23 cellular contexts compared by ENCODE assay signal in genomic region chr1:30734106-30734505, GRCh38. TPM values are rescaled to one million over a fixed set of nuclear protein-coding genes. Genes with fewer than 3 reads are reported as not detected.
A peak's percentile ranks its signal among the peaks of the same experiment; 100 is the strongest.
DNase-seq lines count a peak whose midpoint lies in the region; ATAC-seq and TF ChIP-seq lines count a peak whose summit lies in the region.
"Had no signal": no experiment of that assay in that cellular context is flagged by ENCODE, and none has a peak within 500 bp of the region (broad histone marks: within the 10 kb centered on the region; RNA-seq: fewer than 3 reads in every experiment).

No MANE protein-coding gene starts in this region.

- peaks cover 49% of the 10 kb centered on the region for H3K36me3 Mint-ChIP-seq in activated CD8-positive, alpha-beta memory T cell treated with anti-CD3 and anti-CD28 coated beads, Interleukin-2, amount 10 ng/mL, durations not matched to agents 7 days and 5 days
- peaks cover 30 to 71% (median 32%) of the 10 kb centered on the region in 3 donors for H3K36me3 Mint-ChIP-seq in CD8-positive, alpha-beta memory T cell
- H3K36me3 Mint-ChIP-seq in activated naive CD8-positive, alpha-beta T cell treated with anti-CD3 and anti-CD28 coated beads for 36 hours: peaks cover 35% of the 10 kb centered on the region
- H3K36me3 Mint-ChIP-seq in immature natural killer cell: peaks cover 39 to 55% (median 40%) of the 10 kb centered on the region in 3 donors

- TF ChIP-seq CTCF in neutrophil (IDR thresholded peaks at IDR 0.05): no peak

- no peaks in the 10 kb centered on the region for H3K9me3 Mint-ChIP-seq in activated CD8-positive, alpha-beta memory T cell treated with anti-CD3 and anti-CD28 coated beads, Interleukin-2, amount 10 ng/mL, durations not matched to agents 7 days and 5 days (ENCODE audit: low read depth)
- H3K9me3 Mint-ChIP-seq in CD8-positive, alpha-beta memory T cell: peaks cover 0 to 2% (median 0%) of the 10 kb centered on the region in 5 donors
- H3K9me3 Mint-ChIP-seq in activated naive CD8-positive, alpha-beta T cell treated with anti-CD3 and anti-CD28 coated beads for 36 hours: peaks cover 2% of the 10 kb centered on the region
- peaks cover 0 to 6% (median 4%) of the 10 kb centered on the region in 6 donors for H3K9me3 Mint-ChIP-seq in immature natural killer cell
- H3K9me3 Mint-ChIP-seq: HFFc6 had no signal

- peaks cover 67% of the 10 kb centered on the region for H3K36me3 ChIP-seq in CD8-positive, alpha-beta memory T cell (ENCODE audit: insufficient read depth, low read length)
- peaks cover 71% of the 10 kb centered on the region for H3K36me3 ChIP-seq in neutrophil
- H3K36me3 ChIP-seq: MG63 had no signal

- peak overlapping the region; percentile 48 for H3K27ac Mint-ChIP-seq in activated CD8-positive, alpha-beta memory T cell treated with anti-CD3 and anti-CD28 coated beads, Interleukin-2, amount 10 ng/mL, durations not matched to agents 7 days and 5 days
- H3K27ac Mint-ChIP-seq in CD8-positive, alpha-beta memory T cell: peak overlapping the region; percentile 29 to 91 (median 50)
- peak overlapping the region; percentile 34 for H3K27ac Mint-ChIP-seq in activated naive CD8-positive, alpha-beta T cell treated with anti-CD3 and anti-CD28 coated beads for 36 hours
- peak overlapping the region in 3 of 6 donors; percentile 18 to 66 (median 32) for H3K27ac Mint-ChIP-seq in immature natural killer cell
- H3K27ac Mint-ChIP-seq: HFFc6 had no signal

- ATAC-seq in activated CD8-positive, alpha-beta memory T cell treated with anti-CD3 and anti-CD28 coated beads, Interleukin-2, amount 10 ng/mL, durations not matched to agents 7 days and 5 days: no peak
- no peak for ATAC-seq in GM19328 (IDR thresholded peaks at IDR 0.05; ENCODE audit: unreplicated experiment)
- ATAC-seq: Right ventricle myocardium inferior had no signal

- H3K4me1 Mint-ChIP-seq in activated CD8-positive, alpha-beta memory T cell treated with anti-CD3 and anti-CD28 coated beads, Interleukin-2, amount 10 ng/mL, durations not matched to agents 7 days and 5 days: peaks cover 34% of the 10 kb centered on the region
- peaks cover 29 to 56% (median 36%) of the 10 kb centered on the region in 3 donors for H3K4me1 Mint-ChIP-seq in CD8-positive, alpha-beta memory T cell
- peaks cover 28% of the 10 kb centered on the region for H3K4me1 Mint-ChIP-seq in activated naive CD8-positive, alpha-beta T cell treated with anti-CD3 and anti-CD28 coated beads for 36 hours
- H3K4me1 Mint-ChIP-seq in immature natural killer cell: peaks cover 50 to 68% of the 10 kb centered on the region in 2 donors

- H3K27ac ChIP-seq in CD8-positive, alpha-beta memory T cell (ENCODE audit: low read depth, low read length): no peak overlapping the region
- peak overlapping the region; percentile 77 for H3K27ac ChIP-seq in neutrophil
- H3K27ac ChIP-seq: HL-60 had no signal

- no peak overlapping the region for H3K4me3 Mint-ChIP-seq in activated CD8-positive, alpha-beta memory T cell treated with anti-CD3 and anti-CD28 coated beads, Interleukin-2, amount 10 ng/mL, durations not matched to agents 7 days and 5 days
- peak overlapping the region in 1 of 7 donors; percentile 50 for H3K4me3 Mint-ChIP-seq in CD8-positive, alpha-beta memory T cell
- no peak overlapping the region for H3K4me3 Mint-ChIP-seq in activated naive CD8-positive, alpha-beta T cell treated with anti-CD3 and anti-CD28 coated beads for 36 hours
- no peak overlapping the region for H3K4me3 Mint-ChIP-seq in immature natural killer cell
- H3K4me3 Mint-ChIP-seq: HFFc6 had no signal

- no peaks in the 10 kb centered on the region for H3K27me3 ChIP-seq in CD8-positive, alpha-beta memory T cell (ENCODE audit: insufficient read depth, low read length, poor library complexity, severe bottlenecking)
- H3K27me3 ChIP-seq in neutrophil: no peaks in the 10 kb centered on the region
- H3K27me3 ChIP-seq: MG63 had no signal

- POLR2A ChIA-PET in CD8-positive, alpha-beta memory T cell (lab: Charles Lee): interaction anchor here (0.6 to 1.2 kb wide), 3 partner anchors 9 to 15 kb away, joined by 3 to 5 read pairs (median 3); no protein-coding TSS in a partner anchor

- H3K9me3 ChIP-seq in CD8-positive, alpha-beta memory T cell (ENCODE audit: low read length): no peaks in the 10 kb centered on the region
- peaks cover 7% of the 10 kb centered on the region for H3K9me3 ChIP-seq in neutrophil
- H3K9me3 ChIP-seq: MG63 had no signal

- peaks cover 34% of the 10 kb centered on the region for H3K4me1 ChIP-seq in CD8-positive, alpha-beta memory T cell (ENCODE audit: insufficient read depth, low read length)
- H3K4me1 ChIP-seq in neutrophil (ENCODE audit: control insufficient read depth in 1 of 2, insufficient read depth in 1 of 2, low read depth in 1 of 2, low read length in 1 of 2): peaks cover 23 to 44% of the 10 kb centered on the region in 2 experiments

- CTCF ChIA-PET in activated CD8-positive, alpha-beta memory T cell treated with anti-CD3 and anti-CD28 coated beads, Interleukin-2, amount 10 ng/mL, durations not matched to agents 7 days and 5 days (lab: Charles Lee): no interaction called here
- CTCF ChIA-PET in CD8-positive, alpha-beta memory T cell (lab: Charles Lee): interaction anchor here (1.5 to 2.3 kb wide), 2 partner anchors 10 to 15 kb away, joined by 4 to 16 read pairs; no protein-coding TSS in a partner anchor

- H3K27me3 Mint-ChIP-seq in activated CD8-positive, alpha-beta memory T cell treated with anti-CD3 and anti-CD28 coated beads, Interleukin-2, amount 10 ng/mL, durations not matched to agents 7 days and 5 days: no peaks in the 10 kb centered on the region
- H3K27me3 Mint-ChIP-seq in CD8-positive, alpha-beta memory T cell: no peaks in the 10 kb centered on the region
- H3K27me3 Mint-ChIP-seq in activated naive CD8-positive, alpha-beta T cell treated with anti-CD3 and anti-CD28 coated beads for 36 hours: peaks cover 3% of the 10 kb centered on the region
- peaks cover 2 to 14% (median 13%) of the 10 kb centered on the region in 3 donors for H3K27me3 Mint-ChIP-seq in immature natural killer cell (ENCODE audit: low read depth in 3 of 3)

- no peak for DNase-seq in activated CD8-positive, alpha-beta memory T cell treated with anti-CD3 and anti-CD28 coated beads, Interleukin-2, amount 10 ng/mL, durations not matched to agents 7 days and 5 days
- no peak for DNase-seq in activated CD8-positive, alpha-beta memory T cell treated with anti-CD3 and anti-CD28 coated beads, Interleukin-2, amount 50 U/mL, for 48 hours
- no peak for DNase-seq in CD8-positive, alpha-beta memory T cell
- DNase-seq in activated naive CD8-positive, alpha-beta T cell treated with anti-CD3 and anti-CD28 coated beads for 36 hours: no peak
- DNase-seq in immature natural killer cell: no peak
- DNase-seq in activated CD4-positive, alpha-beta T cell treated with anti-CD3 and anti-CD28 coated beads, Interleukin-2, amount 50 U/mL, for 4 hours: no peak
- DNase-seq: 8988T; DMS79; HFFc6; Kasumi-1; MG63; NCI-H1048; NCI-H1436 treated with DMSO at 0.1 percent for 48 hours; NCI-H2029 treated with DMSO at 0.1 percent for 48 hours; NCI-H2171; NCI-H446; NCI-H748 treated with DMSO at 0.1 percent for 48 hours; NK-92 treated with Interleukin-12 subunit alpha and Interleukin-12 subunit beta, amount 100 ng/mL, for 24 hours had no signal

- no peak overlapping the region for H3K4me3 ChIP-seq in CD8-positive, alpha-beta memory T cell (ENCODE audit: low read length)
- H3K4me3 ChIP-seq in neutrophil (ENCODE audit: low read depth in 1 of 2, low read length in 1 of 2): no peak overlapping the region
- H3K4me3 ChIP-seq: MG63 had no signal

RNA-seq across cellular contexts. Expression of gene MATN1, which starts 10.7 kb away (rescaled TPM):
- under 1 TPM in 1 of 2 experiments, not detected in 1; 0.32 TPM for total RNA-seq in activated CD8-positive, alpha-beta memory T cell treated with anti-CD3 and anti-CD28 coated beads, Interleukin-2, amount 10 ng/mL, durations not matched to agents 7 days and 5 days
- under 1 TPM; 0.59 to 0.91 TPM for total RNA-seq in CD8-positive, alpha-beta memory T cell
- not detected for polyA plus RNA-seq in CD8-positive, alpha-beta memory T cell
- 1 to 10 TPM; 1.1 to 1.5 TPM for total RNA-seq in activated naive CD8-positive, alpha-beta T cell treated with anti-CD3 and anti-CD28 coated beads for 36 hours
- not detected for polyA plus RNA-seq in immature natural killer cell
- total RNA-seq: HT1080, Right ventricle myocardium inferior had no signal

RNA-seq across cellular contexts. Expression of gene LAPTM5, which starts 23.5 kb away (rescaled TPM):
- 100 to 1,000 TPM; 326 to 386 TPM for total RNA-seq in activated CD8-positive, alpha-beta memory T cell treated with anti-CD3 and anti-CD28 coated beads, Interleukin-2, amount 10 ng/mL, durations not matched to agents 7 days and 5 days
- total RNA-seq in CD8-positive, alpha-beta memory T cell: 100 to 1,000 TPM; 204 to 206 TPM
- 589 TPM for polyA plus RNA-seq in CD8-positive, alpha-beta memory T cell
- total RNA-seq in activated naive CD8-positive, alpha-beta T cell treated with anti-CD3 and anti-CD28 coated beads for 36 hours: 100 to 1,000 TPM; 232 to 233 TPM
- polyA plus RNA-seq in immature natural killer cell: 100 to 1,000 TPM; 464 to 744 (median 541) TPM
